ENCODE assay signal across 20 cellular contexts in the genomic region with DNA sequence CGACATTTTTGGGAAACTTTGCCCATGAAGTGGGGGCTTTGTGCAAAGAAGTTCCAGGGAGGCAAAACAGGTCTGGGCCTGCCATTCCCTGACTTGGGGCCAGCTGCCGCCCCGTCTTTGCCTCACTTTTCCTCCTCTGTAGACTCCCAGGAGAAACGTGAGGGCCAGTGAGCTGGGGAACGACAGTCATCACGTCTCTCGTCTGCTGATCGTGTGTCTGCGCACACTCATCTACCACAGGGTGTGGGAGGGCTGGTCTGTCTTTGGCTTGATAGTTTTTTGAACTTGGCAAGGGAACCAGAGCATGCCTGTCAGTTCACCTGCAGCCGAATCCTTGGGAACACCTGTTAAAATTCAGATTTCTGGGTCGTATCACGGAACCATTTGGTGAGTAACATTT. TPM values are rescaled to one million over a fixed set of nuclear protein-coding genes. Genes with fewer than 3 reads are reported as not detected.
DNase-seq lines count a peak whose midpoint lies in the region; ATAC-seq, FAIRE-seq and TF ChIP-seq lines count a peak whose summit lies in the region.
"Had no signal": no experiment of that assay in that cellular context is flagged by ENCODE, and none has a peak within 500 bp of the region (broad histone marks: within the 10 kb centered on the region; RNA-seq: fewer than 3 reads in every experiment).

No MANE protein-coding gene starts in this region.

- H3F3A ChIP-seq in SK-N-SH (replicated peaks; ENCODE audit: insufficient read depth), result no peaks in the 10 kb centered on the region

- H3K9me2 ChIP-seq in SK-N-SH, result no peaks in the 10 kb centered on the region

- H3K4me3 ChIP-seq in WERI-Rb-1 (ENCODE audit: low read depth, low read length) (no peak overlapping the region), SK-N-SH (ENCODE audit: low read depth in 2 of 2, low read length in 1 of 2) (no peak overlapping the region)
- H3K4me3 ChIP-seq: GM23338 had no signal

- no peak overlapping the region for H3K27ac Mint-ChIP-seq in neural crest cell (ENCODE audit: unreplicated experiment)
- H3K27ac Mint-ChIP-seq: CD4-positive, alpha-beta T cell; GM23338; HFFc6 had no signal

- H3K9me3 ChIP-seq in WERI-Rb-1 (ENCODE audit: severe bottlenecking) (peaks cover 2% of the 10 kb centered on the region), SK-N-SH (no peaks in the 10 kb centered on the region)

- TF ChIP-seq CTCF in WERI-Rb-1 (IDR thresholded peaks at IDR 0.05; ENCODE audit: low read depth, low read length), result no peak
- no peak for TF ChIP-seq CTCF in neural crest cell (conservative IDR thresholded peaks at IDR 0.05)
- TF ChIP-seq CTCF in SK-N-SH (IDR thresholded peaks at IDR 0.05), result no peak

- H3K36me3 ChIP-seq in WERI-Rb-1, result no peaks in the 10 kb centered on the region
- no peaks in the 10 kb centered on the region for H3K36me3 ChIP-seq in SK-N-SH (replicated peaks in 1 of 2; ENCODE audit: control insufficient read depth in 1 of 2, insufficient read depth in 2 of 2, low read length in 1 of 2)

- TF ChIP-seq EP300 in SK-N-SH (IDR thresholded peaks at IDR 0.05; ENCODE audit: borderline replicate concordance in 1 of 2, low read depth in 1 of 2, low read length in 1 of 2), result no peak

- H3K9ac ChIP-seq in SK-N-SH, result no peak overlapping the region

- no peak overlapping the region for H2AFZ ChIP-seq in SK-N-SH (ENCODE audit: low read depth)
- H2AFZ ChIP-seq: GM23338 had no signal

- no peaks in the 10 kb centered on the region for H3K79me2 ChIP-seq in SK-N-SH (ENCODE audit: insufficient read depth)

- FAIRE-seq in HTR-8/SVneo (lab: Jason Lieb, UNC), result peak; percentile 69
- FAIRE-seq in GM12891 (lab: Jason Lieb, UNC), result no peak
- FAIRE-seq: A204.1 had no signal

- peaks cover 2% of the 10 kb centered on the region for H3K36me3 Mint-ChIP-seq in neural crest cell (ENCODE audit: low read depth)

- peak; percentile 58 for ATAC-seq in esophagus mucosa
- ATAC-seq: GM23338, HCT116 had no signal

- H3K4me3 Mint-ChIP-seq in neural crest cell, result peak overlapping the region; percentile 24
- H3K4me3 Mint-ChIP-seq: CD4-positive, alpha-beta T cell; GM23338; HFFc6 had no signal

- H3K27me3 Mint-ChIP-seq in neural crest cell (ENCODE audit: low read depth), result no peaks in the 10 kb centered on the region
- H3K27me3 Mint-ChIP-seq: CD4-positive, alpha-beta T cell had no signal

- no peak for TF ChIP-seq RAD21 in SK-N-SH (IDR thresholded peaks at IDR 0.05; ENCODE audit: low read length)

- POLR2A ChIA-PET in SK-N-SH (lab: Yijun Ruan, JAX), result no interaction called here

- CTCF ChIA-PET in SK-N-SH (lab: Yijun Ruan, JAX), result interaction anchor here (1.3 kb wide), 1 partner anchor 58 kb away, joined by 4 read pairs; no protein-coding TSS in a partner anchor

- WGBS in SK-N-SH (ENCODE audit: low lambda C conversion rate), result 95% methylated on average over 9 of the region's 12 CpGs

- peaks cover 32% of the 10 kb centered on the region for H3K4me1 Mint-ChIP-seq in neural crest cell

- H3K4me1 ChIP-seq in SK-N-SH (ENCODE audit: control insufficient read depth in 1 of 2, insufficient read depth in 2 of 2, low read depth in 1 of 2, low read length in 1 of 2), result peaks cover 0 to 17% of the 10 kb centered on the region in 2 experiments; a peak in 1 of 4 replicates

- no peak for TF ChIP-seq POLR2A in GM12891 (IDR thresholded peaks at IDR 0.05; ENCODE audit: low read depth, low read length)

- H4K20me1 ChIP-seq in SK-N-SH (ENCODE audit: insufficient read depth), result no peaks in the 10 kb centered on the region

- H3K27me3 ChIP-seq in WERI-Rb-1 (ENCODE audit: insufficient read depth, low read depth, severe bottlenecking) (no peaks in the 10 kb centered on the region), SK-N-SH (ENCODE audit: insufficient read depth) (no peaks in the 10 kb centered on the region)

- H3K27ac ChIP-seq in WERI-Rb-1 (peak overlapping the region; percentile 89), SK-N-SH (ENCODE audit: low read depth in 2 of 2, low read length in 1 of 2) (no peak overlapping the region)
- H3K27ac ChIP-seq: C4-2B had no signal

- DNase-seq in HTR-8/SVneo (ENCODE audit: insufficient read length, low spot score) (no peak), WERI-Rb-1 (no peak), neural crest cell (ENCODE audit: low read depth, low spot score) (no peak), NCI-H2227 treated with DMSO at 0.1 percent for 48 hours (lab: John Stamatoyannopoulos, UW) (no peak), SK-N-SH (no peak), GM12891 (ENCODE audit: insufficient read length, low spot score) (no peak)
- DNase-seq: ACHN; CD4-positive, alpha-beta T cell; DMS153; DMS79; GDM1; H7; HFFc6 had no signal

- H3K9me3 Mint-ChIP-seq in neural crest cell, result peaks cover 4% of the 10 kb centered on the region
- H3K9me3 Mint-ChIP-seq: CD4-positive, alpha-beta T cell had no signal

- H3K4me2 ChIP-seq in SK-N-SH, result no peak overlapping the region
- H3K4me2 ChIP-seq: GM23338 had no signal

TF ChIP-seq in SK-N-SH, 30 proteins besides CTCF, POLR2A, EP300 and RAD21 (continues in another document):
- no peak for TF ChIP-seq USF1 (IDR thresholded peaks at IDR 0.05; ENCODE audit: borderline replicate concordance, low read depth)
- no peak for TF ChIP-seq RFX5 (IDR thresholded peaks at IDR 0.05; ENCODE audit: low read length)
- no peak for TF ChIP-seq IRF3 (IDR thresholded peaks at IDR 0.05; ENCODE audit: low read depth, low read length)
- TF ChIP-seq USF2 (IDR thresholded peaks at IDR 0.05; ENCODE audit: borderline replicate concordance, low read depth, low read length), result no peak
- no peak for TF ChIP-seq FOXM1 (IDR thresholded peaks at IDR 0.05; ENCODE audit: low read depth)
- TF ChIP-seq NRF1 (IDR thresholded peaks at IDR 0.05; ENCODE audit: low read depth, low read length), result no peak

TF ChIP-seq in GM12891, 5 proteins besides CTCF, POLR2A, EP300 and RAD21:
- TF ChIP-seq POLR2AphosphoS5 (IDR thresholded peaks at IDR 0.05; ENCODE audit: low read depth, low read length) (no peak), TAF1 (IDR thresholded peaks at IDR 0.05; ENCODE audit: low read depth, low read length) (no peak), POU2F2 (IDR thresholded peaks at IDR 0.05; ENCODE audit: low read depth, low read length) (no peak), SPI1 (IDR thresholded peaks at IDR 0.05; ENCODE audit: low read depth, low read length) (no peak), PAX5 (IDR thresholded peaks at IDR 0.05; ENCODE audit: insufficient read depth, low read length, severe bottlenecking) (no peak)
TF ChIP-seq in GM12891: peak in this region for 0.

RNA-seq across cellular contexts. Expression of gene GHRH, which starts 8.5 kb away (rescaled TPM):
- total RNA-seq in esophagus mucosa, result not detected
- not detected in 2 replicates for total RNA-seq in neural crest cell
- polyA plus RNA-seq in SK-N-SH (2012; rRNA removed), result not detected in 2 replicates
- polyA plus RNA-seq in SK-N-SH (2012; cell fraction: cytosol; rRNA removed), result not detected in 2 replicates
- not detected in 2 replicates for polyA plus RNA-seq in SK-N-SH (2012; cell fraction: nucleus; rRNA removed)
- not detected for polyA plus RNA-seq in GM12891 (2012; ENCODE audit: low read depth, missing spikeins)
- total RNA-seq: CD4-positive, alpha-beta T cell; Daoy; GM23338; H7; HFFc6 had no signal
- polyA plus RNA-seq: BJ had no signal

RNA-seq across cellular contexts. Expression of gene MANBAL, which starts 36.4 kb away (rescaled TPM):
- total RNA-seq in esophagus mucosa, result 42.0 TPM
- total RNA-seq in neural crest cell, result 44.8 and 50.8 TPM in 2 replicates
- polyA plus RNA-seq in SK-N-SH (2012; rRNA removed), result 105 and 141 TPM in 2 replicates
- polyA plus RNA-seq in SK-N-SH (2012; cell fraction: cytosol; rRNA removed), result 96.7 and 125 TPM in 2 replicates
- 67.4 and 78.5 TPM in 2 replicates for polyA plus RNA-seq in SK-N-SH (2012; cell fraction: nucleus; rRNA removed)
- polyA plus RNA-seq in GM12891 (2012; ENCODE audit: low read depth, missing spikeins), result 17.5 TPM
